Comparison of ENCODE assay signal across 1 cellular context in the genomic region with DNA sequence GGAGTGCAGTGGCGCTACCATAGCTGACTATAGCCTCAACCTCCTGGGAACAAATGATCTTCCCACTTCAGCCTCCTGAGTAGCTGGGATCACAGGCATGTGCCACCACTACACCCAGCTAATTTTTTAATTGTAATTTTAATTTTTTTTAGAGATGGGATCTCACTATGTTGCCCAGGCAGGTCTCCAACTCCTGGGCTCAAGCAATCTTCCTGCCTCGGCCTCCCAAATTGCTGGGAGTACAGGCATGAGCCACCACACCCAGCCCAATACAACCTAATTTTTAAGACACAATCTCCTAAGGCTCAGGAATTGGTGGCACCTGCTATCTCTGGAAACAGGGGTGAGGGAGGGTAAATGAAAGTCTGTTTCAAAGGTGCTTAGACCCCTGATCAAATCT.
TF ChIP-seq lines count a peak whose summit lies in the region.

No MANE protein-coding gene starts in this region.

TF ChIP-seq in GM23338, 12 proteins besides CTCF, POLR2A, EP300 and RAD21:
- TF ChIP-seq NANOG (IDR thresholded peaks at IDR 0.05; ENCODE audit: borderline replicate concordance) (no peak), ZNF114 (CRISPR knock-in tag; IDR thresholded peaks at IDR 0.05) (no peak), STAT1 (IDR thresholded peaks at IDR 0.05; ENCODE audit: unreplicated experiment) (no peak), ZNF331 (CRISPR knock-in tag; IDR thresholded peaks at IDR 0.05; ENCODE audit: low read depth) (no peak), EZH2 (IDR thresholded peaks at IDR 0.05; ENCODE audit: low read depth, unreplicated experiment) (no peak), POLR2AphosphoS5 (IDR thresholded peaks at IDR 0.05; ENCODE audit: low read depth) (no peak), CREB1 (CRISPR knock-in tag; IDR thresholded peaks at IDR 0.05; ENCODE audit: low read depth) (no peak), ETS1 (IDR thresholded peaks at IDR 0.05) (no peak), ZNF462 (CRISPR knock-in tag; IDR thresholded peaks at IDR 0.05) (no peak), EZH2phosphoT487 (IDR thresholded peaks at IDR 0.05; ENCODE audit: unreplicated experiment) (no peak), JUNB (IDR thresholded peaks at IDR 0.05; ENCODE audit: unreplicated experiment) (no peak)
- TF ChIP-seq, protein P1, sequence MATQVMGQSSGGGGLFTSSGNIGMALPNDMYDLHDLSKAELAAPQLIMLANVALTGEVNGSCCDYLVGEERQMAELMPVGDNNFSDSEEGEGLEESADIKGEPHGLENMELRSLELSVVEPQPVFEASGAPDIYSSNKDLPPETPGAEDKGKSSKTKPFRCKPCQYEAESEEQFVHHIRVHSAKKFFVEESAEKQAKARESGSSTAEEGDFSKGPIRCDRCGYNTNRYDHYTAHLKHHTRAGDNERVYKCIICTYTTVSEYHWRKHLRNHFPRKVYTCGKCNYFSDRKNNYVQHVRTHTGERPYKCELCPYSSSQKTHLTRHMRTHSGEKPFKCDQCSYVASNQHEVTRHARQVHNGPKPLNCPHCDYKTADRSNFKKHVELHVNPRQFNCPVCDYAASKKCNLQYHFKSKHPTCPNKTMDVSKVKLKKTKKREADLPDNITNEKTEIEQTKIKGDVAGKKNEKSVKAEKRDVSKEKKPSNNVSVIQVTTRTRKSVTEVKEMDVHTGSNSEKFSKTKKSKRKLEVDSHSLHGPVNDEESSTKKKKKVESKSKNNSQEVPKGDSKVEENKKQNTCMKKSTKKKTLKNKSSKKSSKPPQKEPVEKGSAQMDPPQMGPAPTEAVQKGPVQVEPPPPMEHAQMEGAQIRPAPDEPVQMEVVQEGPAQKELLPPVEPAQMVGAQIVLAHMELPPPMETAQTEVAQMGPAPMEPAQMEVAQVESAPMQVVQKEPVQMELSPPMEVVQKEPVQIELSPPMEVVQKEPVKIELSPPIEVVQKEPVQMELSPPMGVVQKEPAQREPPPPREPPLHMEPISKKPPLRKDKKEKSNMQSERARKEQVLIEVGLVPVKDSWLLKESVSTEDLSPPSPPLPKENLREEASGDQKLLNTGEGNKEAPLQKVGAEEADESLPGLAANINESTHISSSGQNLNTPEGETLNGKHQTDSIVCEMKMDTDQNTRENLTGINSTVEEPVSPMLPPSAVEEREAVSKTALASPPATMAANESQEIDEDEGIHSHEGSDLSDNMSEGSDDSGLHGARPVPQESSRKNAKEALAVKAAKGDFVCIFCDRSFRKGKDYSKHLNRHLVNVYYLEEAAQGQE (IDR thresholded peaks at IDR 0.05; ENCODE audit: unreplicated experiment) = no peak
